In genomic region chr6:39965716-39966115, GRCh38 we compare ENCODE assay signal across 25 cellular contexts.
"Had no signal": no experiment of that assay in that cellular context is flagged by ENCODE, and none has a peak within 500 bp of the region (broad histone marks: within the 10 kb centered on the region; RNA-seq: fewer than 3 reads in every experiment).

No MANE protein-coding gene starts in this region.

- H3K4me3 Mint-ChIP-seq: dendritic cell treated with granulocyte-macrophage colony-stimulating factor and Interleukin-4, amounts not matched to agents 40 ng/mL and 50 ng/mL, for 4 days; effector memory CD8-positive, alpha-beta T cell; endodermal cell; mesothelial cell of epicardium; naive B cell had no signal

- H3K27ac Mint-ChIP-seq: dendritic cell treated with granulocyte-macrophage colony-stimulating factor and Interleukin-4, amounts not matched to agents 40 ng/mL and 50 ng/mL, for 4 days; effector memory CD8-positive, alpha-beta T cell; endodermal cell; mesothelial cell of epicardium; naive B cell had no signal

- DNase-seq: colonic mucosa; cortex of kidney; effector CD8-positive, alpha-beta T cell; effector memory CD8-positive, alpha-beta T cell; endodermal cell; erythroblast; esophagus squamous epithelium; foreskin fibroblast; foreskin melanocyte; gastrocnemius medialis; glutamatergic neuron; head of caudate nucleus; heart right ventricle; hippocampal formation; left cardiac atrium; left lung; left ventricle myocardium superior; lower lobe of right lung; mesenchymal stem cell; mucosa of descending colon; naive B cell had no signal

- H3K4me1 Mint-ChIP-seq: mesothelial cell of epicardium, naive B cell had no signal

- H3K4me1 ChIP-seq: colonic mucosa, esophagus squamous epithelium, gastrocnemius medialis, heart right ventricle, lower lobe of right lung had no signal

- ATAC-seq: effector memory CD8-positive, alpha-beta T cell; esophagus mucosa; gastrocnemius medialis; heart right ventricle; left cardiac atrium; left lung; left ventricle myocardium superior; lower lobe of right lung; mucosa of descending colon had no signal

- H3K27me3 ChIP-seq: colonic mucosa, gastrocnemius medialis, left lung had no signal

- H3K9me3 ChIP-seq: colonic mucosa, esophagus squamous epithelium, gastrocnemius medialis, heart right ventricle, left lung, lower lobe of right lung, mucosa of descending colon had no signal

- H3K27ac ChIP-seq: colonic mucosa, epithelial cell of prostate, esophagus squamous epithelium, gastrocnemius medialis, heart right ventricle, left lung, lower lobe of right lung had no signal

- H3K9me3 Mint-ChIP-seq: dendritic cell treated with granulocyte-macrophage colony-stimulating factor and Interleukin-4, amounts not matched to agents 40 ng/mL and 50 ng/mL, for 4 days; effector memory CD8-positive, alpha-beta T cell; endodermal cell; mesothelial cell of epicardium had no signal

- H3K36me3 Mint-ChIP-seq: mesothelial cell of epicardium, naive B cell had no signal
